8 cellular contexts compared by ENCODE assay signal in the genomic region with DNA sequence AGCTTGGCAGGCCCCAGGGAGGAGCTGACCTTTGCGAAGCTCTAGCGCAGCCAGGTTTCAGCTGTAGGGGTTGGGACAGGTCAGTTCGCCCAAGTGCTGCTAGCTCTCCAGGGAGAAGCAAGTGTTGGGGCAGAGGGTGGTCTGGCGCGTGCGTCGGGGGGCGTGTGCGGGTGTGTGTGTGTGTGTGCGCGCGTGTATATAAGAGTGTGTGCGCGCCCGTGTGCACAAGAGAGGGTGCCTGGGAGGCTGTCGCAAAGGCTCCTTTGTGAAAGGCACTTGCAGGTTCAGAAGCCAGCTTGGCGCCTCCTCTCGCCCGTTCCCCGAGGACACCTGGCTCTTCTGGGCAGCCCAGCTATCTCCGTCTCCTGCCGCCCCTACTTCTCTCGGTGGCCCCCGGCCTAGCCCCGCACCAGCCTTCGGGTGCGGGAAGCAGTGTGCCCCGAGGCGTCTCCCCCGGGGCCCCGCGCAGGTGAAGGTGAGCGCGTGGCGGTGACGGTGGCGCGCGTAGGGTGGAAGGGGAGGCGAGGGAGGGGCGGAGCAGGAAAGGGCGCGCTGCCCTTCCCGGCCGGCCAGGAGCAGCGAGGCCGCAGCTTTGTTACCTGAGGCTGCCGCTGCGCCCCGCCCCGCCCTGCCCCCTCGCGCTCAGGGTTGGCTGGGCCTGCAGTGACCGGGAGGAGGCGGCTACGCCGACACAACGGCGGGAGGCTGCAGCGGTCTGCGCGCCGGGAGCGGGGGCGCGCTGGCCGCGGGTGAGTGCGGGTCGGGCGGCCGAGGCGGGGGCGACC. TPM values are rescaled to one million over a fixed set of nuclear protein-coding genes. Genes with fewer than 3 reads are reported as not detected.
DNase-seq lines count a peak whose midpoint lies in the region; ATAC-seq and TF ChIP-seq lines count a peak whose summit lies in the region.

A gene with protein sequence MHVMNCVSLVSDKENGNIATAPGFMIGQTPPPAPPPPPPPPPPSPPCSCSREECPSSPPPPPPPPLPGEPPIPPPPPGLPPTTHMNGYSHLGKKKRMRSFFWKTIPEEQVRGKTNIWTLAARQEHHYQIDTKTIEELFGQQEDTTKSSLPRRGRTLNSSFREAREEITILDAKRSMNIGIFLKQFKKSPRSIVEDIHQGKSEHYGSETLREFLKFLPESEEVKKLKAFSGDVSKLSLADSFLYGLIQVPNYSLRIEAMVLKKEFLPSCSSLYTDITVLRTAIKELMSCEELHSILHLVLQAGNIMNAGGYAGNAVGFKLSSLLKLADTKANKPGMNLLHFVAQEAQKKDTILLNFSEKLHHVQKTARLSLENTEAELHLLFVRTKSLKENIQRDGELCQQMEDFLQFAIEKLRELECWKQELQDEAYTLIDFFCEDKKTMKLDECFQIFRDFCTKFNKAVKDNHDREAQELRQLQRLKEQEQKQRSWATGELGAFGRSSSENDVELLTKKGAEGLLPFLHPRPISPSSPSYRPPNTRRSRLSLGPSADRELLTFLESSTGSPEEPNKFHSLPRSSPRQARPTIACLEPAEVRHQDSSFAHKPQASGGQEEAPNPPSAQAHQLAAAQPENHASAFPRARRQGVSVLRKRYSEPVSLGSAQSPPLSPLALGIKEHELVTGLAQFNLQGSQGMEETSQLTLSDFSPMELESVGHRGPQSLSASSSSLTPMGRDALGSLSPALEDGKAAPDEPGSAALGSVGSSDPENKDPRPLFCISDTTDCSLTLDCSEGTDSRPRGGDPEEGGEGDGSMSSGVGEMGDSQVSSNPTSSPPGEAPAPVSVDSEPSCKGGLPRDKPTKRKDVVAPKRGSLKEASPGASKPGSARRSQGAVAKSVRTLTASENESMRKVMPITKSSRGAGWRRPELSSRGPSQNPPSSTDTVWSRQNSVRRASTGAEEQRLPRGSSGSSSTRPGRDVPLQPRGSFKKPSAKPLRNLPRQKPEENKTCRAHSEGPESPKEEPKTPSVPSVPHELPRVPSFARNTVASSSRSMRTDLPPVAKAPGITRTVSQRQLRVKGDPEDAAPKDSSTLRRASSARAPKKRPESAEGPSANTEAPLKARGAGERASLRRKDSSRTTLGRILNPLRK (plus strand): TSS at position 663 of the 785 bp plus-strand sequence. CDS start 6,735 bp downstream, outside the sequence.

- no peaks in the 10 kb centered on the region for H4K20me1 ChIP-seq in KMS-11 (ENCODE audit: insufficient read depth)
- H4K20me1 ChIP-seq in fibroblast of lung (ENCODE audit: control insufficient read depth, extremely low read depth, insufficient read depth, low read length) = no peaks in the 10 kb centered on the region

- intact Hi-C loops in activated CD4-positive, alpha-beta T cell treated with anti-CD3 and anti-CD28 coated beads, Interleukin-2, amount 10 ng/mL, durations not matched to agents 24 days and 14 days (cut with micrococcal nuclease) = loop anchor here (5.0 kb wide), 1 partner anchor 159 kb away; the partner anchor contains the start of genes ARFIP1 and TIGD4

- H2AFZ ChIP-seq in KMS-11 (ENCODE audit: low read depth) (peak within 1 kb of the TSS; percentile 86), fibroblast of lung (ENCODE audit: low read length) (peak within 1 kb of the TSS; percentile 52)

- H3K27me3 ChIP-seq in KMS-11 (ENCODE audit: insufficient read depth, low read depth) (peaks cover 23% of the 10 kb centered on the region), fibroblast of lung (ENCODE audit: control insufficient read depth, insufficient read depth, low read length) (peaks cover 29% of the 10 kb centered on the region)

- H3K4me1 ChIP-seq in KMS-11 (ENCODE audit: low read depth, poor library complexity, severe bottlenecking) (no peaks in the 10 kb centered on the region), fibroblast of lung (ENCODE audit: control insufficient read depth, extremely low read depth, insufficient read depth, low read length) (no peaks in the 10 kb centered on the region)

- TF ChIP-seq CTCF in KMS-11 (conservative IDR thresholded peaks at IDR 0.05; ENCODE audit: low read depth, low read length) = no peak
- no peak for TF ChIP-seq CTCF in fibroblast of lung (conservative IDR thresholded peaks at IDR 0.05 in 1 of 2, IDR thresholded peaks at IDR 0.05 in 1 of 2; ENCODE audit: low read depth in 1 of 2, low read length in 2 of 2)
- TF ChIP-seq CTCF in nephron progenitor cell (IDR thresholded peaks at IDR 0.05) = no peak

- peaks cover 68% of the 10 kb centered on the region for H3K27me3 Mint-ChIP-seq in activated CD4-positive, alpha-beta T cell treated with anti-CD3 and anti-CD28 coated beads, Interleukin-2, amount 10 ng/mL, durations not matched to agents 24 days and 14 days
- H3K27me3 Mint-ChIP-seq in T-helper 17 cell (peaks cover 60% of the 10 kb centered on the region), nephron progenitor cell (ENCODE audit: low read depth, poor library complexity) (peaks cover 51% of the 10 kb centered on the region)

- H3K4me3 Mint-ChIP-seq in activated CD4-positive, alpha-beta T cell treated with anti-CD3 and anti-CD28 coated beads, Interleukin-2, amount 10 ng/mL, durations not matched to agents 24 days and 14 days = peak within 1 kb of the TSS; percentile 66
- H3K4me3 Mint-ChIP-seq in T-helper 17 cell = peak within 1 kb of the TSS; percentile 87
- H3K4me3 Mint-ChIP-seq in nephron progenitor cell = peak within 1 kb of the TSS; percentile 85

- H3K9me3 Mint-ChIP-seq in activated CD4-positive, alpha-beta T cell treated with anti-CD3 and anti-CD28 coated beads, Interleukin-2, amount 10 ng/mL, durations not matched to agents 24 days and 14 days = no peaks in the 10 kb centered on the region
- no peaks in the 10 kb centered on the region for H3K9me3 Mint-ChIP-seq in nephron progenitor cell

- H3K4me3 ChIP-seq in KMS-11 (IDR thresholded peaks at IDR 0.05; ENCODE audit: insufficient read depth, low read depth, low read length) (no peak within 1 kb of the TSS), fibroblast of lung (replicated peaks in 1 of 4; ENCODE audit: control extremely low read depth in 1 of 4, insufficient read depth in 1 of 4, low read depth in 3 of 4, low read length in 4 of 4) (peak within 1 kb of the TSS; percentile 41 to 62 (median 56))

- H3K27ac Mint-ChIP-seq in activated CD4-positive, alpha-beta T cell treated with anti-CD3 and anti-CD28 coated beads, Interleukin-2, amount 10 ng/mL, durations not matched to agents 24 days and 14 days = peak within 1 kb of the TSS; percentile 4
- H3K27ac Mint-ChIP-seq in T-helper 17 cell (no peak within 1 kb of the TSS), nephron progenitor cell (no peak within 1 kb of the TSS)

- H3K36me3 Mint-ChIP-seq in activated CD4-positive, alpha-beta T cell treated with anti-CD3 and anti-CD28 coated beads, Interleukin-2, amount 10 ng/mL, durations not matched to agents 24 days and 14 days (ENCODE audit: low read depth) = peaks cover 1% of the 10 kb centered on the region
- H3K36me3 Mint-ChIP-seq in T-helper 17 cell (ENCODE audit: low read depth) (peaks cover 7% of the 10 kb centered on the region), nephron progenitor cell (ENCODE audit: low read depth) (no peaks in the 10 kb centered on the region)

- H3K9me3 ChIP-seq in T-helper 17 cell (ENCODE audit: control insufficient read depth, low read length, poor library complexity, severe bottlenecking) = no peaks in the 10 kb centered on the region
- H3K9me3 ChIP-seq in fibroblast of lung (ENCODE audit: control insufficient read depth, insufficient read depth, low read depth, low read length) = no peaks in the 10 kb centered on the region

- no peaks in the 10 kb centered on the region for H3K79me2 ChIP-seq in KMS-11 (ENCODE audit: insufficient read depth, low read depth)
- H3K79me2 ChIP-seq in fibroblast of lung (ENCODE audit: control insufficient read depth, insufficient read depth, low read length) = no peaks in the 10 kb centered on the region

- peak; percentile 71 for DNase-seq in activated CD4-positive, alpha-beta T cell treated with anti-CD3 and anti-CD28 coated beads, Interleukin-2, amount 10 ng/mL, durations not matched to agents 24 days and 14 days
- DNase-seq in activated CD4-positive, alpha-beta T cell treated with anti-CD3 and anti-CD28 coated beads for 4 hours = no peak
- no peak for DNase-seq in T-helper 17 cell
- peak in 1 of 2 donors; percentile 45 for DNase-seq in fibroblast of lung (ENCODE audit: low read depth in 2 of 2)
- DNase-seq in nephron progenitor cell = peak; percentile 79

- ATAC-seq in T-helper 17 cell (peak; percentile 16), HG02588 (IDR thresholded peaks at IDR 0.05; ENCODE audit: unreplicated experiment) (no peak), GM18868 (IDR thresholded peaks at IDR 0.05; ENCODE audit: unreplicated experiment) (no peak)

- no peaks in the 10 kb centered on the region for H3K36me3 ChIP-seq in KMS-11 (ENCODE audit: insufficient read depth)
- no peaks in the 10 kb centered on the region for H3K36me3 ChIP-seq in fibroblast of lung (ENCODE audit: control insufficient read depth, insufficient read depth, low read length)

- H3K4me2 ChIP-seq in KMS-11 (peak within 1 kb of the TSS; percentile 76), fibroblast of lung (ENCODE audit: extremely low read depth, insufficient read depth, low read length) (peak within 1 kb of the TSS; percentile 92)

- no peak within 1 kb of the TSS for H3K27ac ChIP-seq in KMS-11
- no peak within 1 kb of the TSS for H3K27ac ChIP-seq in fibroblast of lung (ENCODE audit: insufficient read depth, low read length)

- H3K9ac ChIP-seq in KMS-11 (no peak within 1 kb of the TSS), fibroblast of lung (ENCODE audit: insufficient read depth, low read length) (peak within 1 kb of the TSS; percentile 6)

- peaks cover 14% of the 10 kb centered on the region for H3K4me1 Mint-ChIP-seq in activated CD4-positive, alpha-beta T cell treated with anti-CD3 and anti-CD28 coated beads, Interleukin-2, amount 10 ng/mL, durations not matched to agents 24 days and 14 days
- H3K4me1 Mint-ChIP-seq in T-helper 17 cell (peaks cover 14% of the 10 kb centered on the region), nephron progenitor cell (peaks cover 35% of the 10 kb centered on the region)

RNA-seq across cellular contexts. Expression of the gene that starts here (rescaled TPM):
- total RNA-seq in activated CD4-positive, alpha-beta T cell treated with anti-CD3 and anti-CD28 coated beads, Interleukin-2, amount 10 ng/mL, durations not matched to agents 24 days and 14 days = 0.05 TPM in 2 replicates
- total RNA-seq in T-helper 17 cell = under 1 TPM; 0.10 TPM
- total RNA-seq in fibroblast of lung = 0.26 and 0.33 TPM in 2 replicates
- 0.06 and 0.14 TPM in 2 replicates for polyA plus RNA-seq in fibroblast of lung
- polyA plus RNA-seq in fibroblast of lung (2012) = 0.18 and 0.30 TPM in 2 replicates
- polyA minus RNA-seq in fibroblast of lung (ENCODE audit: low replicate concordance) = 0.11 and 0.27 TPM in 2 replicates

Comparison
In these comparisons a context has a peak if more than half of its experiments do, and no peak if none do; other contexts are left out.
1. Peak in DNase-seq in activated CD4-positive, alpha-beta T cell treated with anti-CD3 and anti-CD28 coated beads, Interleukin-2, amount 10 ng/mL, durations not matched to agents 24 days and 14 days; RNA of the gene not detected or under 1 TPM.
2. Peak in ATAC-seq in T-helper 17 cell; RNA of the gene not detected or under 1 TPM.